Comparison of ENCODE assay signal across 17 cellular contexts in the genomic region with DNA sequence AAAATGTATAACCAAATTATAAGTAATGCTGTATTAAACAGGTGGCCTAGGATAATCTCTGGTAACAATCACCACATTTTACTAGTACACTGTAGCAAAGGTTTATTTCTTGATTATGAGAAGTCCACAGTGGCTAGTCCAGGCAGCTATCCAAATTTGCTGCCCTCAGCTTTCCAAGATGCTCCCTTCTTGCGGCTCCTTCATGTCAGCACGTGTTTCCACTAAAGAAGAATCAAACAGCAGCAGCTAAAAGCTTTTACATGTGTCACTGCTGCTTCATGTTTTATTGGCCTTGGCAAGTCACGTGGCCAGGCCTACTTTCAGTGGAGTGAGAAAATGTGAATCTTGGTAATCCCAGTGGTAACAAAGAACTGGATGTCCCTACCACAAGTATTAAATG. TPM values are rescaled to one million over a fixed set of nuclear protein-coding genes. Genes with fewer than 3 reads are reported as not detected.
DNase-seq lines count a peak whose midpoint lies in the region; ATAC-seq, FAIRE-seq and TF ChIP-seq lines count a peak whose summit lies in the region.
"Had no signal": no experiment of that assay in that cellular context is flagged by ENCODE, and none has a peak within 500 bp of the region (broad histone marks: within the 10 kb centered on the region; RNA-seq: fewer than 3 reads in every experiment).

No MANE protein-coding gene starts in this region.

- H3K4me1 Mint-ChIP-seq in nephron = peaks cover 28% of the 10 kb centered on the region

- H2AFZ ChIP-seq in HepG2 (ENCODE audit: low read length) = no peak overlapping the region

- H3K27me3 ChIP-seq in HepG2 (ENCODE audit: control insufficient read depth in 1 of 2, insufficient read depth in 2 of 2, low read length in 2 of 2) (no peaks in the 10 kb centered on the region), right lobe of liver (no peaks in the 10 kb centered on the region), esophagus muscularis mucosa (no peaks in the 10 kb centered on the region), stomach (no peaks in the 10 kb centered on the region), ascending aorta (no peaks in the 10 kb centered on the region)
- H3K27me3 ChIP-seq: cardiac muscle cell had no signal

- no peak overlapping the region for H3K4me2 ChIP-seq in HepG2 (ENCODE audit: low read depth, low read length)

- H3K9me3 Mint-ChIP-seq in nephron = no peaks in the 10 kb centered on the region
- H3K9me3 Mint-ChIP-seq: activated naive CD4-positive, alpha-beta T cell treated with anti-CD3 and anti-CD28 coated beads, Interleukin-2, amount 50 U/mL, for 72 hours had no signal

- H3K36me3 ChIP-seq in HepG2 (replicated peaks in 1 of 2; ENCODE audit: control insufficient read depth in 1 of 2, insufficient read depth in 2 of 2, low read length in 2 of 2) = no peaks in the 10 kb centered on the region
- no peaks in the 10 kb centered on the region for H3K36me3 ChIP-seq in right lobe of liver
- H3K36me3 ChIP-seq in esophagus muscularis mucosa = no peaks in the 10 kb centered on the region
- no peaks in the 10 kb centered on the region for H3K36me3 ChIP-seq in stomach
- no peaks in the 10 kb centered on the region for H3K36me3 ChIP-seq in ascending aorta
- H3K36me3 ChIP-seq: cardiac muscle cell had no signal

- no peaks in the 10 kb centered on the region for H3K27me3 Mint-ChIP-seq in nephron (ENCODE audit: low read depth)

- no peaks in the 10 kb centered on the region for H4K20me1 ChIP-seq in HepG2 (ENCODE audit: insufficient read depth, low read length)

- no peak overlapping the region for H3K27ac ChIP-seq in HepG2 (ENCODE audit: extremely low read length, insufficient read depth, low read length)
- no peak overlapping the region for H3K27ac ChIP-seq in right lobe of liver
- H3K27ac ChIP-seq in esophagus muscularis mucosa (replicated peaks in 1 of 4) = peak overlapping the region; percentile 8 to 54 (median 24)
- H3K27ac ChIP-seq in stomach = no peak overlapping the region
- H3K27ac ChIP-seq in ascending aorta = no peak overlapping the region
- H3K27ac ChIP-seq: cardiac muscle cell had no signal

- in situ Hi-C loops in HepG2 (cut with HindIII; ENCODE audit: extremely low pct_ligation_motif_present, low pct_unique_long_range_greater_than_20kb) = no loop called here

- no peak for TF ChIP-seq POLR2A in HepG2 (IDR thresholded peaks at IDR 0.05; ENCODE audit: insufficient read depth in 1 of 2, low read depth in 2 of 2, low read length in 2 of 2)
- no peak for TF ChIP-seq POLR2A in right lobe of liver (IDR thresholded peaks at IDR 0.05)
- no peak for TF ChIP-seq POLR2A in esophagus muscularis mucosa (IDR thresholded peaks at IDR 0.05; ENCODE audit: low read depth)
- TF ChIP-seq POLR2A in stomach (IDR thresholded peaks at IDR 0.05) = no peak

- FAIRE-seq in HepG2 (lab: Jason Lieb, UNC) = no peak
- FAIRE-seq: kidney had no signal

- no peaks in the 10 kb centered on the region for H3K9me3 ChIP-seq in HepG2 (ENCODE audit: low read length)
- H3K9me3 ChIP-seq in right lobe of liver = no peaks in the 10 kb centered on the region
- no peaks in the 10 kb centered on the region for H3K9me3 ChIP-seq in esophagus muscularis mucosa
- no peaks in the 10 kb centered on the region for H3K9me3 ChIP-seq in stomach
- no peaks in the 10 kb centered on the region for H3K9me3 ChIP-seq in ascending aorta

- H3K27ac Mint-ChIP-seq in nephron = peak overlapping the region in 2 of 3 experiments; percentile 18 to 37
- H3K27ac Mint-ChIP-seq: activated naive CD4-positive, alpha-beta T cell treated with anti-CD3 and anti-CD28 coated beads, Interleukin-2, amount 50 U/mL, for 72 hours; progenitor cell of endocrine pancreas had no signal

- H3K4me3 ChIP-seq in HepG2 (replicated peaks in 1 of 3; ENCODE audit: insufficient read depth in 1 of 3, low read depth in 2 of 3, low read length in 3 of 3) = no peak overlapping the region
- H3K4me3 ChIP-seq in right lobe of liver = no peak overlapping the region
- H3K4me3 ChIP-seq in esophagus muscularis mucosa = no peak overlapping the region
- no peak overlapping the region for H3K4me3 ChIP-seq in stomach
- H3K4me3 ChIP-seq in ascending aorta = no peak overlapping the region
- H3K4me3 ChIP-seq: cardiac muscle cell had no signal

- intact Hi-C loops in HepG2 (cut with micrococcal nuclease; ENCODE audit: unreplicated experiment) = no loop called here
- intact Hi-C loops in right lobe of liver (cut with DNase I) = no loop called here
- intact Hi-C loops in esophagus muscularis mucosa (cut with DNase I) = loop anchor here (10.0 kb wide), 2 partner anchors 131 to 351 kb away; no protein-coding TSS in a partner anchor
- intact Hi-C loops in stomach (cut with DNase I; ENCODE audit: low total_unique reads) = no loop called here
- intact Hi-C loops in ascending aorta (cut with DNase I) = no loop called here

- H3K79me2 ChIP-seq in HepG2 (ENCODE audit: insufficient read depth, low read length) = no peaks in the 10 kb centered on the region

- no peak for TF ChIP-seq EP300 in HepG2 (IDR thresholded peaks at IDR 0.05; ENCODE audit: low read depth in 2 of 2, low read length in 2 of 2)
- TF ChIP-seq EP300 in HepG2 (CRISPR knock-in tag; IDR thresholded peaks at IDR 0.05; ENCODE audit: borderline replicate concordance) = no peak
- no peak for TF ChIP-seq EP300 in esophagus muscularis mucosa (IDR thresholded peaks at IDR 0.05)
- TF ChIP-seq EP300 in stomach (IDR thresholded peaks at IDR 0.05) = no peak

- no peak for DNase-seq in HepG2 (ENCODE audit: low spot score)
- no peak for DNase-seq in right lobe of liver
- DNase-seq in esophagus muscularis mucosa (ENCODE audit: extremely low spot score) = no peak
- DNase-seq in superior temporal gyrus (ENCODE audit: extremely low spot score) = no peak
- DNase-seq in activated CD4-positive, alpha-beta T cell treated with anti-CD3 and anti-CD28 coated beads, Interleukin-2, amount 50 U/mL, for 48 hours = no peak
- DNase-seq in stomach = no peak
- no peak for DNase-seq in ascending aorta (ENCODE audit: low spot score in 2 of 2)
- DNase-seq: activated CD4-positive, alpha-beta T cell treated with anti-CD3 and anti-CD28 coated beads for 1 hour; effector memory CD4-positive, alpha-beta T cell; kidney; NCI-H187; NCI-H526 treated with DMSO at 0.1 percent for 48 hours; stimulated activated CD4-positive, alpha-beta T cell treated with anti-CD3 and anti-CD28 coated beads, Interleukin-1b, Interleukin-23, amount 100 ng/mL, for 48 hours had no signal

- no peak overlapping the region for H3K9ac ChIP-seq in HepG2 (ENCODE audit: insufficient read depth, low read depth, low read length)

- WGBS in HepG2 (ENCODE audit: low lambda C conversion rate) = 3% methylated on average over 3 of the region's 3 CpGs
- WGBS in right lobe of liver (ENCODE audit: insufficient coverage, low coverage, low lambda C conversion rate, missing lambda C conversion rate) = 78% methylated on average over 3 of the region's 3 CpGs
- 27% methylated on average over 3 of the region's 3 CpGs for WGBS in esophagus muscularis mucosa
- 55 to 70% (median 63%) methylated on average over 3 of the region's 3 CpGs for WGBS in stomach, 5 donors

- H3K4me1 ChIP-seq in HepG2 (ENCODE audit: insufficient read depth, low read length) (no peaks in the 10 kb centered on the region), right lobe of liver (peaks cover 0 to 7% (median 3%) of the 10 kb centered on the region in 4 donors), esophagus muscularis mucosa (peaks cover 3 to 29% (median 26%) of the 10 kb centered on the region in 4 donors), stomach (peaks cover 0 to 26% (median 5%) of the 10 kb centered on the region in 4 donors), ascending aorta (peaks cover 0 to 10% of the 10 kb centered on the region in 2 donors)

- POLR2A ChIA-PET in HepG2 (lab: Yijun Ruan, JAX) = no interaction called here

- H3K36me3 Mint-ChIP-seq in nephron (ENCODE audit: low read depth) = peaks cover 5% of the 10 kb centered on the region
- H3K36me3 Mint-ChIP-seq: activated naive CD4-positive, alpha-beta T cell treated with anti-CD3 and anti-CD28 coated beads, Interleukin-2, amount 50 U/mL, for 72 hours had no signal

- CTCF ChIA-PET in HepG2 (lab: Yijun Ruan, JAX; ENCODE audit: low intra/inter-chr PET ratio, low total read pairs) = no interaction called here

- TF ChIP-seq CTCF in HepG2 (CRISPR knock-in tag; IDR thresholded peaks at IDR 0.05) (no peak), right lobe of liver (IDR thresholded peaks at IDR 0.05) (no peak), esophagus muscularis mucosa (IDR thresholded peaks at IDR 0.05) (no peak), nephron (IDR thresholded peaks at IDR 0.05; ENCODE audit: unreplicated experiment in 3 of 3) (no peak), stomach (IDR thresholded peaks at IDR 0.05) (no peak), ascending aorta (IDR thresholded peaks at IDR 0.05) (no peak)

- no peak for ATAC-seq in HepG2
- no peak for ATAC-seq in right lobe of liver
- ATAC-seq: activated naive CD4-positive, alpha-beta T cell treated with anti-CD3 and anti-CD28 coated beads, Interleukin-2, amount 50 U/mL, for 72 hours had no signal

- no peak overlapping the region for H3K4me3 Mint-ChIP-seq in nephron

- TF ChIP-seq RAD21 in HepG2 (CRISPR knock-in tag; IDR thresholded peaks at IDR 0.05) = no peak

- no TSS peak for BruUV-seq in HepG2 (replicated peaks; lab: Mats Ljungman, UMichigan)

RNA-seq across cellular contexts. Expression of gene RBMS3, which starts 5.6 kb away (rescaled TPM):
- total RNA-seq in HepG2 (2016; rRNA removed; fragmentation: Illumina TruSeq; extraction: Trizol) (not detected in 2 replicates), right lobe of liver (10 to 100 TPM in 2 of 6 experiments, 1 to 10 TPM in 4; 6.3 to 11.5 (median 8.3) TPM), esophagus muscularis mucosa (10 to 100 TPM; 53.0 to 81.5 (median 61.2) TPM), stomach (100 to 1,000 TPM in 1 of 5 donors, 10 to 100 TPM in 3, 1 to 10 TPM in 1; 8.4 to 103 (median 32.1) TPM), ascending aorta (65.8 TPM)
- not detected in 2 replicates for total RNA-seq in HepG2 (2016; cell fraction: cytosol; rRNA removed; fragmentation: Illumina TruSeq; extraction: Trizol; ENCODE audit: low read depth)
- 0.02 TPM in 1 of 2 replicates, not detected in the other for total RNA-seq in HepG2 (2016; cell fraction: insoluble cytoplasmic fraction; rRNA removed; fragmentation: Illumina TruSeq; extraction: Trizol)
- not detected in 2 replicates for total RNA-seq in HepG2 (2016; cell fraction: membrane; rRNA removed; fragmentation: Illumina TruSeq; extraction: Trizol)
- total RNA-seq in HepG2 (2016; cell fraction: nucleus; rRNA removed; fragmentation: Illumina TruSeq; extraction: Trizol) = not detected in 2 replicates
- polyA plus RNA-seq in HepG2 (2011; rRNA removed) (not detected in 2 replicates), stomach (1 to 10 TPM; 2.0 to 3.8 (median 3.7) TPM)
- 0.05 TPM in 1 of 2 replicates, not detected in the other for polyA plus RNA-seq in HepG2 (2011; cell fraction: cytosol; rRNA removed)
- not detected in 2 replicates for polyA plus RNA-seq in HepG2 (2011; cell fraction: nucleus; rRNA removed)
- 0.05 TPM in 1 of 2 replicates, not detected in the other for polyA plus RNA-seq in HepG2 (2012)
- not detected in 2 replicates for polyA plus RNA-seq in HepG2 (2016; cell fraction: cytosol; fragmentation: Illumina TruSeq; extraction: Trizol; ENCODE audit: low read depth)
- not detected in 2 replicates for polyA plus RNA-seq in HepG2 (2016; cell fraction: insoluble cytoplasmic fraction; fragmentation: Illumina TruSeq; extraction: Trizol; ENCODE audit: low read depth)
- not detected in 2 replicates for polyA plus RNA-seq in HepG2 (2016; cell fraction: membrane; fragmentation: Illumina TruSeq; extraction: Trizol; ENCODE audit: low read depth)
- polyA plus RNA-seq in HepG2 (2016; cell fraction: nucleus; fragmentation: Illumina TruSeq; extraction: Trizol; ENCODE audit: insufficient read depth, low read depth) = not detected in 2 replicates
- 18.6 TPM in 1 of 2 replicates, not detected in the other for polyA minus RNA-seq in HepG2 (2011; rRNA and poly(A)+ RNA removed; ENCODE audit: low replicate concordance)
- polyA minus RNA-seq in HepG2 (2011; cell fraction: cytosol; rRNA and poly(A)+ RNA removed) = not detected in 2 replicates
- polyA minus RNA-seq in HepG2 (2011; cell fraction: nucleus; rRNA and poly(A)+ RNA removed) = 0.50 and 0.52 TPM in 2 replicates

Comparison
In these comparisons a context has a peak if more than half of its experiments do, and no peak if none do; other contexts are left out.
1. H3K27ac ChIP-seq: peak in esophagus muscularis mucosa (4 of 4); none in HepG2 (single experiment), right lobe of liver (0 of 3), stomach (0 of 5) and ascending aorta (0 of 2).